Comparison of ENCODE assay signal across 11 cellular contexts in the genomic region with DNA sequence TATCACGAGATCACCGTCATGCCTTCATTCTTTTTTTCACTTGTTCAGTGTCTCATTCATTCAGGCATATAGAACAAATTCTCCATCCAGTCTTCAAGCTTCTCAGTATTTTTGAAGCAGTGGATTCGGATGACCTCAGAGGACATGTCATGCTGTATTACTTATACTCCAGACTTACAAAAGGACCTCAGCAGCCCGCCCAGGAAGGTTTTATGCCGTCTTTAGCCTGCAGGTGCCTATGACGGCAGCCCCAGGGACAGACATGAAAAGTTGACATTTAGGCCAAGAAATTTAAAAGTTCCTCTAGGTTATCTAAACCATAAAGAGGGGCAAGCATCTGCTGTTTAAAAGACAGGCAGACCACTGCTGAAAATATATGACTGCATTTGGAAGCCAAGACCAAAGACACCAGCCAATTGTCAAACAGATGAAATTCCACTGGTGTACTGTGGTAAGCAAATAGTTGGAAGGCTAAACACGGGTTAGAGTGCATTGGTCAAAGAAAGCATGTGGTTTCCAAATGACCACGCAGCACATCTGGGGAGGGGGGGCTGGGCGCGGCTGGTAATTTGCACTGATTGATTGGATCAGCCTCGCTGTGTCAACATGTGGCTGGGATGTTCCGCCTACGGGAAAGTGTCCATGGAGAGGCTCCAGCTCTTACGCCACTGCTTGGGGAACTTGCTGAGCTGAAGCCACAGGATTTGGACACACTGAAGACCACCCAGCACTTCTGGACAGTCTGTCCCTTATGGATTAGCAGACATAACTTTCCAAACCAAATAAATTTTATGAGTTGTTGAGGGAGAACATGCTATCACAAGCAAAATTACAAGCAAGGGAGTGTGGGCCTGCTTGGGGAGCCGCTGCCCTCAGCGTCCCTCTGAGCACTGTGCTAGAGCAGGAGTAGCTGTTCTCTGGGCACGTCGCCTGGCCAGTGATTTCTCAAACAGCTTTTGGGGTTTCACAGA.
A peak's percentile ranks its signal among the peaks of the same experiment; 100 is the strongest.
DNase-seq lines count a peak whose midpoint lies in the region; ATAC-seq and TF ChIP-seq lines count a peak whose summit lies in the region.
"Had no signal": no experiment of that assay in that cellular context is flagged by ENCODE, and none has a peak within 500 bp of the region (broad histone marks: within the 10 kb centered on the region; RNA-seq: fewer than 3 reads in every experiment).

No MANE protein-coding gene starts in this region.

- H3K4me3 ChIP-seq in AG04450 (ENCODE audit: low read depth, low read length), result no peak overlapping the region

- peak; percentile 94 for ATAC-seq in left ventricle myocardium superior

- DNase-seq in AG04450 (ENCODE audit: low read depth, low spot score) (peak; percentile 60), amniotic epithelial cell (ENCODE audit: low read depth) (peak; percentile 95), left ventricle myocardium superior (peak; percentile 86), posterior vena cava (ENCODE audit: low spot score) (peak; percentile 96), glomerular visceral epithelial cell (ENCODE audit: extremely low spot score) (no peak), NCI-H2107 treated with DMSO at 0.1 percent for 48 hours (lab: John Stamatoyannopoulos, UW; ENCODE audit: unreplicated experiment) (no peak), D341Med (ENCODE audit: low spot score) (no peak), SKM-1 treated with dmso at 0.1 percent for 144 hours (lab: John Stamatoyannopoulos, UW; ENCODE audit: unreplicated experiment) (no peak)
- DNase-seq: NCI-H1092, NCI-H82, SK-N-SH had no signal

- intact Hi-C loops in left ventricle myocardium superior (cut with micrococcal nuclease) (no loop called here), posterior vena cava (cut with DNase I) (no loop called here)

- no peaks in the 10 kb centered on the region for H3K9me3 ChIP-seq in AG04450 (ENCODE audit: control insufficient read depth, insufficient read depth, low read length)
- H3K9me3 ChIP-seq: SK-N-SH had no signal

- TF ChIP-seq CTCF in AG04450 (IDR thresholded peaks at IDR 0.05; ENCODE audit: low read depth, low read length), result no peak

- CTCF ChIA-PET in AG04450 (lab: Charles Lee), result interaction anchor here (0.6 to 5.1 kb wide), 5 partner anchors 13 to 474 kb away, joined by 3 to 32 read pairs (median 8); no protein-coding TSS in a partner anchor

- no peaks in the 10 kb centered on the region for H3K27me3 ChIP-seq in AG04450 (ENCODE audit: control insufficient read depth, insufficient read depth, low read length)

- POLR2A ChIA-PET in AG04450 (lab: Yijun Ruan, JAX), result interaction anchor here (0.9 to 1.2 kb wide), 2 partner anchors 11 to 13 kb away, joined by 3 to 5 read pairs; no protein-coding TSS in a partner anchor

- peak overlapping the region; percentile 57 for H3K27ac ChIP-seq in AG04450 (ENCODE audit: low read depth, low read length)

Comparison
In these comparisons a context has a peak if more than half of its experiments do, and no peak if none do; other contexts are left out.
1. DNase-seq: peak in AG04450 (single experiment), amniotic epithelial cell (single experiment), left ventricle myocardium superior (single experiment) and posterior vena cava (single experiment); none in glomerular visceral epithelial cell (single experiment), NCI-H2107 treated with DMSO at 0.1 percent for 48 hours (single experiment), D341Med (single experiment) and SKM-1 treated with dmso at 0.1 percent for 144 hours (single experiment).